Comparison of ENCODE assay signal across 16 cellular contexts in the genomic region with DNA sequence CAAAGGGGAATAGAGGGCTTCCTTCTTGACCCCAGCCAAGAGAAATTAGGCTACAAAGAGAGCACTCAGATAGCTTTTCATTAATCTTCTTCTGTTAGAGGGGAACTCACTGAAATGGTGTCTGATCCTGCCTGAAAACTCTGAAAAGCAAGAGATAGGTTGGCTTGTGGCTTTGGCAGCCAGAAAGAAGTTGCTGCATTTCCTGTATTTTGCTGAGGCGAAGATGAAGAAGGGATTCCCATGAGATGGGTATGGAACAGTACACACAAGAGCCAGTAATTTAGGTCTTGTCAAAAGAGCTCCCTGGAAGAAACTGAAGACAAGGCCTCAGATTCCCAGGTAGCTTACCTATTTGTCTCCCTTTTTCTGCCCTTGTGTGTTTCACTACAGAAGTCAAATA.
DNase-seq lines count a peak whose midpoint lies in the region; ATAC-seq and TF ChIP-seq lines count a peak whose summit lies in the region.
"Had no signal": no experiment of that assay in that cellular context is flagged by ENCODE, and none has a peak within 500 bp of the region (broad histone marks: within the 10 kb centered on the region; RNA-seq: fewer than 3 reads in every experiment).

No MANE protein-coding gene starts in this region.

- H3K4me3 Mint-ChIP-seq in nephron progenitor cell = no peak overlapping the region
- H3K4me3 Mint-ChIP-seq: CD4-positive, alpha-beta T cell; immature natural killer cell had no signal

- H3K27me3 Mint-ChIP-seq in nephron progenitor cell (ENCODE audit: low read depth, poor library complexity) = no peaks in the 10 kb centered on the region
- H3K27me3 Mint-ChIP-seq: CD4-positive, alpha-beta T cell had no signal

- TF ChIP-seq CTCF in mammary epithelial cell (conservative IDR thresholded peaks at IDR 0.05 in 1 of 2, IDR thresholded peaks at IDR 0.05 in 1 of 2; ENCODE audit: extremely low read depth in 1 of 2, insufficient read depth in 1 of 2, low read depth in 1 of 2, low read length in 2 of 2) (no peak), thoracic aorta (IDR thresholded peaks at IDR 0.05) (no peak), nephron progenitor cell (IDR thresholded peaks at IDR 0.05) (no peak)

- H3K27ac ChIP-seq in mammary epithelial cell (ENCODE audit: insufficient read depth, low read depth, low read length) (no peak overlapping the region), thoracic aorta (peak overlapping the region; percentile 52 to 61)
- H3K27ac ChIP-seq: dorsolateral prefrontal cortex, upper lobe of right lung had no signal

- no CpG with 5 or more reads among the region's 1 CpG for WGBS in mammary epithelial cell (ENCODE audit: low coverage, missing lambda C conversion rate)

- no TSS peak for BruUV-seq in mammary epithelial cell (replicated peaks; lab: Mats Ljungman, UMichigan)

- H3K4me2 ChIP-seq in mammary epithelial cell (ENCODE audit: insufficient read depth, low read depth, low read length) = no peak overlapping the region

- no peaks in the 10 kb centered on the region for H3K9me3 ChIP-seq in mammary epithelial cell (replicated peaks; ENCODE audit: insufficient read depth, low read length)
- H3K9me3 ChIP-seq in thoracic aorta = no peaks in the 10 kb centered on the region
- H3K9me3 ChIP-seq: upper lobe of right lung had no signal

- peaks cover 23% of the 10 kb centered on the region for H3K4me1 ChIP-seq in mammary epithelial cell (ENCODE audit: insufficient read depth, low read length)
- peaks cover 5 to 20% of the 10 kb centered on the region in 2 donors for H3K4me1 ChIP-seq in thoracic aorta (ENCODE audit: control insufficient read depth in 1 of 2, low read depth in 2 of 2)

- H3K36me3 Mint-ChIP-seq in nephron progenitor cell (ENCODE audit: low read depth) = no peaks in the 10 kb centered on the region
- H3K36me3 Mint-ChIP-seq: immature natural killer cell had no signal

- H3K4me3 ChIP-seq in mammary epithelial cell (replicated peaks in 1 of 3; ENCODE audit: insufficient read depth in 1 of 3, low read depth in 2 of 3, low read length in 3 of 3) = no peak overlapping the region
- H3K4me3 ChIP-seq in thoracic aorta = no peak overlapping the region
- H3K4me3 ChIP-seq: dorsolateral prefrontal cortex, upper lobe of right lung had no signal

- ATAC-seq in thoracic aorta (ENCODE audit: insufficient number of reproducible peaks, low FRiP score, low read depth) (no peak), HG03139 (IDR thresholded peaks at IDR 0.05; ENCODE audit: unreplicated experiment) (no peak)
- ATAC-seq: upper lobe of right lung had no signal

- in situ Hi-C loops in mammary epithelial cell (cut with MboI; ENCODE audit: low sequenced_read_pairs in 2 of 2) = no loop called here

- H3K27me3 ChIP-seq in mammary epithelial cell (ENCODE audit: insufficient read depth, low read length) (no peaks in the 10 kb centered on the region), thoracic aorta (replicated peaks; ENCODE audit: insufficient read depth) (no peaks in the 10 kb centered on the region)
- H3K27me3 ChIP-seq: dorsolateral prefrontal cortex, upper lobe of right lung had no signal

- dilution Hi-C loops in mammary epithelial cell (cut with HindIII; ENCODE audit: low sequenced_read_pairs) = no loop called here

- intact Hi-C loops in mammary epithelial cell (cut with micrococcal nuclease) = no loop called here

- H2AFZ ChIP-seq in mammary epithelial cell (ENCODE audit: low read depth, low read length) = peak overlapping the region; percentile 19

- H3K79me2 ChIP-seq in mammary epithelial cell (ENCODE audit: insufficient read depth, low read length) = no peaks in the 10 kb centered on the region

- no peak overlapping the region for H3K9ac ChIP-seq in mammary epithelial cell (ENCODE audit: insufficient read depth, low read length)

- CTCF ChIA-PET in mammary epithelial cell (lab: Charles Lee; ENCODE audit: low non-redundant PET) = no interaction called here

- H4K20me1 ChIP-seq in mammary epithelial cell (ENCODE audit: insufficient read depth, low read length) = no peaks in the 10 kb centered on the region

- no peaks in the 10 kb centered on the region for H3K9me3 Mint-ChIP-seq in nephron progenitor cell
- H3K9me3 Mint-ChIP-seq: CD4-positive, alpha-beta T cell had no signal

- H3K4me1 Mint-ChIP-seq in nephron progenitor cell = no peaks in the 10 kb centered on the region
- H3K4me1 Mint-ChIP-seq: immature natural killer cell had no signal

- H3K27ac Mint-ChIP-seq in nephron progenitor cell = no peak overlapping the region
- H3K27ac Mint-ChIP-seq: CD4-positive, alpha-beta T cell; immature natural killer cell had no signal

- peak; percentile 26 for DNase-seq in M059J (ENCODE audit: low read depth)
- DNase-seq in mammary epithelial cell = no peak
- DNase-seq in iris pigment epithelial cell (ENCODE audit: low read depth) = peak; percentile 27
- no peak for DNase-seq in thoracic aorta (ENCODE audit: low spot score)
- no peak for DNase-seq in NCI-H510A treated with DMSO at 0.1 percent for 48 hours (lab: John Stamatoyannopoulos, UW)
- no peak for DNase-seq in SIG-M5 (lab: John Stamatoyannopoulos, UW)
- DNase-seq in nephron progenitor cell = no peak
- DNase-seq: activated CD4-positive, alpha-beta T cell treated with anti-CD3 and anti-CD28 coated beads, Interleukin-2, amount 50 U/mL, for 48 hours; CD4-positive, alpha-beta T cell; dorsolateral prefrontal cortex; immature natural killer cell; MV-4-11; NCI-H2107; SHP77 treated with DMSO at 0.1 percent for 48 hours; upper lobe of right lung had no signal

- H3K36me3 ChIP-seq in mammary epithelial cell (ENCODE audit: insufficient read depth, low read length) (no peaks in the 10 kb centered on the region), thoracic aorta (no peaks in the 10 kb centered on the region)
- H3K36me3 ChIP-seq: upper lobe of right lung had no signal

Comparison
In these comparisons a context has a peak if more than half of its experiments do, and no peak if none do; other contexts are left out.
1. DNase-seq: peak in M059J (single experiment) and iris pigment epithelial cell (single experiment); none in mammary epithelial cell (single experiment), thoracic aorta (single experiment), NCI-H510A treated with DMSO at 0.1 percent for 48 hours (single experiment), SIG-M5 (single experiment) and nephron progenitor cell (single experiment).